9 cellular contexts compared by ENCODE assay signal in genomic region chr19:2579678-2580280, GRCh38.
A peak's percentile ranks its signal among the peaks of the same experiment; 100 is the strongest.
DNase-seq lines count a peak whose midpoint lies in the region; ATAC-seq and TF ChIP-seq lines count a peak whose summit lies in the region.
"Had no signal": no experiment of that assay in that cellular context is flagged by ENCODE, and none has a peak within 500 bp of the region (broad histone marks: within the 10 kb centered on the region; RNA-seq: fewer than 3 reads in every experiment).

No MANE protein-coding gene starts in this region.

- H3K4me3 ChIP-seq in breast epithelium (peak overlapping the region; percentile 44 to 78 (median 57)), lower lobe of right lung (peak overlapping the region; percentile 57)

- H3K4me1 ChIP-seq in breast epithelium, result peaks cover 10 to 15% of the 10 kb centered on the region in 2 donors
- peaks cover 35% of the 10 kb centered on the region for H3K4me1 ChIP-seq in lower lobe of right lung

- H3K36me3 Mint-ChIP-seq in HFFc6 (ENCODE audit: low read depth) (peaks cover 5% of the 10 kb centered on the region; the same call in 1 of the 2 replicates), T-helper 17 cell (ENCODE audit: low read depth) (no peaks in the 10 kb centered on the region)
- peaks cover 22% of the 10 kb centered on the region for H3K36me3 Mint-ChIP-seq in stimulated activated memory B cell treated with anti-CD40 and anti-IgM and Interleukin-4, amounts not matched to agents 10 μg/mL and 1 μg/mL and 100 μg/mL, for 72 hours

- peak overlapping the region; percentile 87 to 89 for H3K27ac ChIP-seq in breast epithelium
- H3K27ac ChIP-seq in lower lobe of right lung, result peak overlapping the region; percentile 83

- H3K4me3 Mint-ChIP-seq in HFFc6 (peak overlapping the region; percentile 81), T-helper 17 cell (no peak overlapping the region)
- no peak overlapping the region for H3K4me3 Mint-ChIP-seq in stimulated activated memory B cell treated with anti-CD40 and anti-IgM and Interleukin-4, amounts not matched to agents 10 μg/mL and 1 μg/mL and 100 μg/mL, for 72 hours

- peak; percentile 60 for TF ChIP-seq CTCF in HFFc6 (IDR thresholded peaks at IDR 0.05)
- no peak for TF ChIP-seq CTCF in breast epithelium (IDR thresholded peaks at IDR 0.05)
- no peak for TF ChIP-seq CTCF in lower lobe of right lung (IDR thresholded peaks at IDR 0.05)

- H3K27ac Mint-ChIP-seq in HFFc6 (peak overlapping the region; percentile 67), T-helper 17 cell (no peak overlapping the region)
- H3K27ac Mint-ChIP-seq in stimulated activated memory B cell treated with anti-CD40 and anti-IgM and Interleukin-4, amounts not matched to agents 10 μg/mL and 1 μg/mL and 100 μg/mL, for 72 hours, result peak overlapping the region; percentile 58
- H3K27ac Mint-ChIP-seq: activated T-helper 2 cell treated with anti-CD3 and anti-CD28 coated beads, Interferon-gamma antibody, Interleukin-2, Interleukin-4, amounts not matched to agents 10 μg/mL and 5 μg/mL and 100 μg/mL, durations not matched to agents 14 hours and 24 hours and 36 hours had no signal

- H3K4me1 Mint-ChIP-seq in HFFc6 (ENCODE audit: low read depth), result peaks cover 11% of the 10 kb centered on the region
- peaks cover 37% of the 10 kb centered on the region for H3K4me1 Mint-ChIP-seq in stimulated activated memory B cell treated with anti-CD40 and anti-IgM and Interleukin-4, amounts not matched to agents 10 μg/mL and 1 μg/mL and 100 μg/mL, for 72 hours
- H3K4me1 Mint-ChIP-seq in T-helper 17 cell, result peaks cover 2% of the 10 kb centered on the region

- DNase-seq in HFFc6, result no peak
- no peak for DNase-seq in breast epithelium (ENCODE audit: low spot score in 2 of 2)
- no peak for DNase-seq in lower lobe of right lung
- no peak for DNase-seq in T-helper 17 cell
- DNase-seq in SK-N-DZ (ENCODE audit: low spot score), result no peak
- DNase-seq in Ammon's horn (ENCODE audit: low spot score), result no peak
- no peak for DNase-seq in AG08396 (ENCODE audit: low spot score)

- intact Hi-C loops in breast epithelium (cut with DNase I; ENCODE audit: low total_unique reads) (loop anchor here (5.0 kb wide), 1 partner anchor 102 kb away; the partner anchor contains the start of gene GADD45B), lower lobe of right lung (cut with DNase I) (no loop called here)

- H3K27me3 ChIP-seq in breast epithelium (no peaks in the 10 kb centered on the region), lower lobe of right lung (ENCODE audit: low read depth) (no peaks in the 10 kb centered on the region)

- H3K9me3 ChIP-seq in breast epithelium, result no peaks in the 10 kb centered on the region
- peaks cover 5% of the 10 kb centered on the region for H3K9me3 ChIP-seq in lower lobe of right lung
- no peaks in the 10 kb centered on the region for H3K9me3 ChIP-seq in T-helper 17 cell (ENCODE audit: control insufficient read depth, low read length, poor library complexity, severe bottlenecking)

- no peak for TF ChIP-seq POLR2A in breast epithelium (IDR thresholded peaks at IDR 0.05)

- H3K36me3 ChIP-seq in breast epithelium (no peaks in the 10 kb centered on the region), lower lobe of right lung (no peaks in the 10 kb centered on the region)

- ATAC-seq in lower lobe of right lung, result no peak
- ATAC-seq in stimulated activated memory B cell treated with anti-CD40 and anti-IgM and Interleukin-4, amounts not matched to agents 10 μg/mL and 1 μg/mL and 100 μg/mL, for 72 hours, result no peak
- ATAC-seq in T-helper 17 cell, result no peak

- peaks cover 21% of the 10 kb centered on the region for H3K9me3 Mint-ChIP-seq in HFFc6
- peaks cover 9% of the 10 kb centered on the region for H3K9me3 Mint-ChIP-seq in stimulated activated memory B cell treated with anti-CD40 and anti-IgM and Interleukin-4, amounts not matched to agents 10 μg/mL and 1 μg/mL and 100 μg/mL, for 72 hours

- H3K27me3 Mint-ChIP-seq in HFFc6 (ENCODE audit: insufficient read depth) (no peaks in the 10 kb centered on the region), T-helper 17 cell (peaks cover 6% of the 10 kb centered on the region)
- H3K27me3 Mint-ChIP-seq in stimulated activated memory B cell treated with anti-CD40 and anti-IgM and Interleukin-4, amounts not matched to agents 10 μg/mL and 1 μg/mL and 100 μg/mL, for 72 hours, result no peaks in the 10 kb centered on the region
